In genomic region chr1:235625340-235625739, GRCh38 we compare ENCODE assay signal across 30 cellular contexts.
"Had no signal": no experiment of that assay in that cellular context is flagged by ENCODE, and none has a peak within 500 bp of the region (broad histone marks: within the 10 kb centered on the region; RNA-seq: fewer than 3 reads in every experiment).

No MANE protein-coding gene starts in this region.

- H3K27me3 ChIP-seq: brain microvascular endothelial cell, Peyer's patch, SJSA1 had no signal

- H3K4me3 ChIP-seq: Peyer's patch, SJSA1 had no signal

- FAIRE-seq: TTC549 had no signal

- H3K4me2 ChIP-seq: KMS-11, SK-N-SH had no signal

- DNase-seq: activated B cell treated with CpG ODN at 0.5 μM for 24 hours; activated CD4-positive, alpha-beta memory T cell treated with anti-CD3 and anti-CD28 coated beads for 36 hours; activated CD4-positive, alpha-beta T cell treated with anti-CD3 and anti-CD28 coated beads for 4 hours; activated CD4-positive, alpha-beta T cell treated with anti-CD3 and anti-CD28 coated beads, Interleukin-2, amount 50 U/mL, for 1 hour; activated CD4-positive, CD25-positive, alpha-beta regulatory T cell treated with anti-CD3 and anti-CD28 coated beads, Interleukin-2, amount 50 U/mL, for 72 hours; activated CD8-positive, alpha-beta memory T cell treated with anti-CD3 and anti-CD28 coated beads, Interleukin-2, amount 10 ng/mL, durations not matched to agents 7 days and 5 days; activated effector memory CD4-positive, alpha-beta T cell treated with anti-CD3 and anti-CD28 coated beads, Interleukin-2, amount 50 U/mL, for 16 hours; activated naive CD4-positive, alpha-beta T cell; activated naive CD4-positive, alpha-beta T cell treated with anti-CD3 and anti-CD28 coated beads, Interleukin-2, amount 50 U/mL, for 16 hours; activated naive CD8-positive, alpha-beta T cell treated with anti-CD3 and anti-CD28 coated beads for 36 hours; activated T-cell treated with anti-CD3 and anti-CD28 coated beads, Interleukin-2, amount 50 U/mL, for 1 hour; activated T-cell treated with anti-CD3 and anti-CD28 coated beads, Interleukin-2, amount 50 U/mL, for 72 hours; amniotic stem cell; central memory CD4-positive, alpha-beta T cell; NCI-H1105; NCI-H1417 treated with DMSO at 0.1 percent for 48 hours; NCI-H187 treated with DMSO at 0.1 percent for 48 hours; NCI-H345; NCI-H524 treated with DMSO at 0.1 percent for 48 hours; NCI-H748 treated with DMSO at 0.1 percent for 48 hours; PC-3; Peyer's patch; RPMI8226; SHP77 treated with DMSO at 0.1 percent for 48 hours; SK-N-SH had no signal

- H3K27ac ChIP-seq: brain microvascular endothelial cell, KMS-11, Peyer's patch, SJSA1 had no signal

- ATAC-seq: activated CD8-positive, alpha-beta memory T cell treated with anti-CD3 and anti-CD28 coated beads, Interleukin-2, amount 10 ng/mL, durations not matched to agents 7 days and 5 days; activated T-cell treated with anti-CD3 and anti-CD28 coated beads, Interleukin-2, amount 50 U/mL, for 72 hours; activated T-helper 17 cell treated with anti-CD3 and anti-CD28 coated beads, Interleukin-2, amount 50 U/mL, for 72 hours; PC-3 had no signal

- H3K9me3 ChIP-seq: Peyer's patch, SJSA1, SK-N-SH had no signal

- H3K36me3 ChIP-seq: brain microvascular endothelial cell, Peyer's patch, SJSA1 had no signal

- H3K4me1 ChIP-seq: Peyer's patch had no signal

- H3K9ac ChIP-seq: KMS-11, SK-N-SH had no signal
